8 cellular contexts compared by ENCODE assay signal in genomic region chr1:114780344-114781226, GRCh38. TPM values are rescaled to one million over a fixed set of nuclear protein-coding genes. Genes with fewer than 3 reads are reported as not detected.
DNase-seq lines count a peak whose midpoint lies in the region; ATAC-seq and TF ChIP-seq lines count a peak whose summit lies in the region.

Gene SIKE1, minus strand, starts transcription at chr1:114780685. Its CDS starts 78 bp downstream, at chr1:114780607.

- in situ Hi-C loops in Panc1 (cut with HindIII; ENCODE audit: low pct_unique_long_range_greater_than_20kb, low sequenced_read_pairs) = no loop called here

- peak; percentile 65 for TF ChIP-seq POLR2A in esophagus muscularis mucosa (IDR thresholded peaks at IDR 0.05; ENCODE audit: low read depth)

- TF ChIP-seq CTCF in KMS-11 (conservative IDR thresholded peaks at IDR 0.05; ENCODE audit: low read depth, low read length) = no peak
- TF ChIP-seq CTCF in Panc1 (IDR thresholded peaks at IDR 0.05) = no peak
- peak in 1 of 3 experiments; percentile 10 for TF ChIP-seq CTCF in esophagus muscularis mucosa (IDR thresholded peaks at IDR 0.05)

- CTCF ChIA-PET in Panc1 (lab: Charles Lee) = no interaction called here

- no peaks in the 10 kb centered on the region for H4K20me1 ChIP-seq in KMS-11 (ENCODE audit: insufficient read depth)

- DNase-seq in DMS53 treated with DMSO at 0.1 percent for 48 hours (lab: John Stamatoyannopoulos, UW; ENCODE audit: unreplicated experiment) = peak; percentile 93
- peak; percentile 69 for DNase-seq in Panc1 (ENCODE audit: low read depth, low spot score)
- peak; percentile 92 to 93 for DNase-seq in activated T-cell treated with anti-CD3 and anti-CD28 coated beads, Interleukin-2, amount 50 U/mL, for 48 hours
- DNase-seq in esophagus muscularis mucosa (ENCODE audit: extremely low spot score) = peak; percentile 96
- peak; percentile 89 to 92 for DNase-seq in stimulated activated CD8-positive, alpha-beta memory T cell treated with anti-CD3 and anti-CD28 coated beads, Interleukin-7, amount 100 ng/mL, for 4 hours (ENCODE audit: low read depth in 2 of 2)

- H3K79me2 ChIP-seq in KMS-11 (ENCODE audit: insufficient read depth, low read depth) = peaks cover 24% of the 10 kb centered on the region; the same call in 1 of the 2 replicates

- H3K4me2 ChIP-seq in KMS-11 = peak within 1 kb of the TSS; percentile 58

- BruUV-seq in Panc1 (replicated peaks; lab: Mats Ljungman, UMichigan) = no TSS peak

- H3K36me3 ChIP-seq in KMS-11 (ENCODE audit: insufficient read depth) (no peaks in the 10 kb centered on the region; the same call in 1 of the 2 replicates), Panc1 (ENCODE audit: control insufficient read depth, insufficient read depth, low read length) (peaks cover 6% of the 10 kb centered on the region), esophagus muscularis mucosa (peaks cover 0 to 31% (median 16%) of the 10 kb centered on the region in 4 donors), muscle layer of duodenum (ENCODE audit: control insufficient read depth in 1 of 2, insufficient read depth in 2 of 2, low read length in 2 of 2) (peaks cover 0 to under 1% of the 10 kb centered on the region in 2 donors)

- peak within 1 kb of the TSS; percentile 61; the same call in 1 of the 2 replicates for H3K9ac ChIP-seq in KMS-11

- WGBS in esophagus muscularis mucosa = 19% methylated on average over 53 of the region's 53 CpGs

- H3K27ac ChIP-seq in KMS-11 (peak within 1 kb of the TSS; percentile 74), Panc1 (ENCODE audit: low read length) (peak within 1 kb of the TSS; percentile 88), esophagus muscularis mucosa (replicated peaks in 1 of 4) (peak within 1 kb of the TSS; percentile 86 to 89 (median 89)), muscle layer of duodenum (ENCODE audit: low read length) (peak within 1 kb of the TSS; percentile 90)

- peak; percentile 99 for ATAC-seq in GM21737 (IDR thresholded peaks at IDR 0.05; ENCODE audit: unreplicated experiment)
- ATAC-seq in Panc1 = peak; percentile 100

- no peaks in the 10 kb centered on the region for H3K27me3 ChIP-seq in KMS-11 (ENCODE audit: insufficient read depth, low read depth)
- no peaks in the 10 kb centered on the region; the same call in 1 of the 2 replicates for H3K27me3 ChIP-seq in Panc1 (ENCODE audit: control insufficient read depth, insufficient read depth, low read length)
- H3K27me3 ChIP-seq in esophagus muscularis mucosa = no peaks in the 10 kb centered on the region
- H3K27me3 ChIP-seq in muscle layer of duodenum (ENCODE audit: low read depth, low read length) = no peaks in the 10 kb centered on the region

- peaks cover 13% of the 10 kb centered on the region for H3K4me1 ChIP-seq in KMS-11 (ENCODE audit: low read depth, poor library complexity, severe bottlenecking)
- peaks cover 6% of the 10 kb centered on the region; the same call in 1 of the 2 replicates for H3K4me1 ChIP-seq in Panc1 (ENCODE audit: control insufficient read depth, insufficient read depth, low read length)
- H3K4me1 ChIP-seq in esophagus muscularis mucosa = peaks cover 14 to 20% (median 17%) of the 10 kb centered on the region in 4 donors
- H3K4me1 ChIP-seq in muscle layer of duodenum (ENCODE audit: control insufficient read depth in 1 of 2, insufficient read depth in 2 of 2, low read length in 2 of 2) = peaks cover 5 to 15% of the 10 kb centered on the region in 2 donors

- POLR2A ChIA-PET in Panc1 (lab: Charles Lee) = no interaction called here

- H3K4me3 ChIP-seq in KMS-11 (IDR thresholded peaks at IDR 0.05; ENCODE audit: insufficient read depth, low read depth, low read length) = no peak within 1 kb of the TSS
- H3K4me3 ChIP-seq in Panc1 (ENCODE audit: low read depth in 2 of 2, low read length in 2 of 2) = peak within 1 kb of the TSS; percentile 91 to 98
- peak within 1 kb of the TSS; percentile 76 to 83 (median 79) for H3K4me3 ChIP-seq in esophagus muscularis mucosa
- peak within 1 kb of the TSS; percentile 92 to 95 for H3K4me3 ChIP-seq in muscle layer of duodenum (ENCODE audit: low read depth in 1 of 2, low read length in 2 of 2)

- H2AFZ ChIP-seq in KMS-11 (ENCODE audit: low read depth) = peak within 1 kb of the TSS; percentile 37

- TF ChIP-seq EP300 in esophagus muscularis mucosa (IDR thresholded peaks at IDR 0.05) = no peak

- intact Hi-C loops in Panc1 (cut with micrococcal nuclease; ENCODE audit: unreplicated experiment) (no loop called here), esophagus muscularis mucosa (cut with DNase I) (no loop called here)

- H3K9me3 ChIP-seq in Panc1 (ENCODE audit: control insufficient read depth, insufficient read depth, low read depth, low read length) (no peaks in the 10 kb centered on the region), esophagus muscularis mucosa (no peaks in the 10 kb centered on the region), muscle layer of duodenum (ENCODE audit: control insufficient read depth in 1 of 2, low read length in 2 of 2) (no peaks in the 10 kb centered on the region)

RNA-seq across cellular contexts. Expression of gene SIKE1, which starts in this region (rescaled TPM):
- total RNA-seq in Panc1 (2021; ENCODE audit: unreplicated experiment) (29.7 TPM), esophagus muscularis mucosa (10 to 100 TPM; 31.5 to 60.7 (median 50.9) TPM)
- 22.7 TPM for polyA plus RNA-seq in Panc1 (2012; ENCODE audit: insufficient read length)
